11 cellular contexts compared by ENCODE assay signal in the genomic region with DNA sequence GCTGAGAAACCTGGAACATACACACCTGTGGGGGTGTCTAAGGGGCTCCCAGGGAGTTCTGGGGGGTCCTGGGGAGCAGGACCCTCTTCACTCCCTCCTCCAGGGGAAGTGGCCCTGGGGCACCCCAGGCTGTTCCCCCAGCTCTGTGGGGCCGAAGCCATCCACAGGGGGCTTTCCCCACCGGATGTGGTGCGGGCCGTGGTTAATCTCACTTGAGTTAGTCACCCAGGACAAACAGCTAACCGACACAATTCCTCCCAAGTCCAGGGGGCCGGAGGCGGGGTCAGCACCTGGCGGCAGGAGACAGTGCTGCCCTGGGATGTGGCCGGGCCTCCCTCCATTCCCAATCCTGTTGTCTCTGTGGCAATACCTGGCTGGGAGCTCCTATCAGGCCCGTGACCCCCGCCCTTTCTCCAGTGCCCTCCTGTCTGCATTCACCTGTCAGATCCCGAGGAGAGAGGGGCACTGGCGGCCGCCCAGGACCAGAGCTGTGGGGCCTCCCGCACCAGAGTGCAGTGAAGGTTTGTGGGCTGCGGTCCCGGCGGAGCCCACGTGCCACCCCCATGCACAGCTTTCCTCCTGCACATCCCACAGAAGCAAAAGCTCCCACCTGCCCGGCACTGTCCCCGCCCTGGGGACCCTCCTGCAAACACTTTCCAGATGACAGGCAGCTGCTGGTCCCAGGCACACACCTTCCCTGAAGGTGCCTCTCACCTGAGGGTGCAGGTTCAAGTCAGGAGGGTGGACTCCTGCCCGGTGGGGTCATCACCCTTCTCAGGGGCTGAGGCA. TPM values are rescaled to one million over a fixed set of nuclear protein-coding genes. Genes with fewer than 3 reads are reported as not detected.
DNase-seq lines count a peak whose midpoint lies in the region; ATAC-seq lines count a peak whose summit lies in the region.
"Had no signal": no experiment of that assay in that cellular context is flagged by ENCODE, and none has a peak within 500 bp of the region (broad histone marks: within the 10 kb centered on the region; RNA-seq: fewer than 3 reads in every experiment).

No MANE protein-coding gene starts in this region.

- no peaks in the 10 kb centered on the region for H3K36me3 Mint-ChIP-seq in activated naive CD8-positive, alpha-beta T cell treated with anti-CD3 and anti-CD28 coated beads for 36 hours

- DNase-seq in ELF-1 (ENCODE audit: low read depth, low spot score) = peak; percentile 20
- peak; percentile 61 for DNase-seq in activated naive CD8-positive, alpha-beta T cell treated with anti-CD3 and anti-CD28 coated beads for 36 hours
- no peak for DNase-seq in SJCRH30
- DNase-seq in NCI-H187 (lab: John Stamatoyannopoulos, UW) = no peak
- no peak for DNase-seq in NCI-H2171 treated with DMSO at 0.1 percent for 48 hours (lab: John Stamatoyannopoulos, UW)
- DNase-seq: NCI-H510A treated with DMSO at 0.1 percent for 48 hours had no signal

- H3K27me3 ChIP-seq in HUES48 (ENCODE audit: control insufficient read depth, insufficient read depth, low read length) = no peaks in the 10 kb centered on the region
- no peaks in the 10 kb centered on the region for H3K27me3 ChIP-seq in mucosa of stomach (ENCODE audit: control insufficient read depth, insufficient read depth, low read length)
- H3K27me3 ChIP-seq in SJCRH30 = peaks cover 3% of the 10 kb centered on the region; the same call in 1 of the 2 replicates

- ATAC-seq in GM18858 (IDR thresholded peaks at IDR 0.05; ENCODE audit: unreplicated experiment) = no peak

- no peaks in the 10 kb centered on the region for H3K4me1 ChIP-seq in HUES48 (ENCODE audit: control insufficient read depth, insufficient read depth, low read length)
- H3K4me1 ChIP-seq in mucosa of stomach (ENCODE audit: control insufficient read depth, insufficient read depth, low read length) = peaks cover 83% of the 10 kb centered on the region
- peaks cover 19% of the 10 kb centered on the region; the same call in 1 of the 2 replicates for H3K4me1 ChIP-seq in SJCRH30
- H3K4me1 ChIP-seq: parathyroid adenoma had no signal

- no peak overlapping the region for H3K27ac Mint-ChIP-seq in activated naive CD8-positive, alpha-beta T cell treated with anti-CD3 and anti-CD28 coated beads for 36 hours

- H3K9me3 Mint-ChIP-seq in activated naive CD8-positive, alpha-beta T cell treated with anti-CD3 and anti-CD28 coated beads for 36 hours = no peaks in the 10 kb centered on the region

- H3K36me3 ChIP-seq in HUES48 (ENCODE audit: control insufficient read depth, insufficient read depth, low read length) = no peaks in the 10 kb centered on the region
- H3K36me3 ChIP-seq in mucosa of stomach (ENCODE audit: control insufficient read depth, insufficient read depth, low read length) = no peaks in the 10 kb centered on the region
- no peaks in the 10 kb centered on the region for H3K36me3 ChIP-seq in SJCRH30

- peaks cover 5% of the 10 kb centered on the region for H3K27me3 Mint-ChIP-seq in activated naive CD8-positive, alpha-beta T cell treated with anti-CD3 and anti-CD28 coated beads for 36 hours

- peak overlapping the region; percentile 6 for H3K27ac ChIP-seq in HUES48 (ENCODE audit: low read depth, low read length)
- no peak overlapping the region for H3K27ac ChIP-seq in SJCRH30
- H3K27ac ChIP-seq: parathyroid adenoma had no signal

- H3K4me3 Mint-ChIP-seq in activated naive CD8-positive, alpha-beta T cell treated with anti-CD3 and anti-CD28 coated beads for 36 hours = no peak overlapping the region

- H3K9ac ChIP-seq in HUES48 (ENCODE audit: low read depth, low read length) = no peak overlapping the region
- peak overlapping the region; percentile 68 for H3K9ac ChIP-seq in mucosa of stomach (ENCODE audit: low read length)
- H3K9ac ChIP-seq: parathyroid adenoma had no signal

- H3K4me1 Mint-ChIP-seq in activated naive CD8-positive, alpha-beta T cell treated with anti-CD3 and anti-CD28 coated beads for 36 hours = peaks cover 4% of the 10 kb centered on the region

- H3K9me3 ChIP-seq in HUES48 (ENCODE audit: control insufficient read depth, insufficient read depth, low read length) (peaks cover 10% of the 10 kb centered on the region), mucosa of stomach (ENCODE audit: control insufficient read depth, low read length) (no peaks in the 10 kb centered on the region), SJCRH30 (replicated peaks) (peaks cover 6% of the 10 kb centered on the region; the same call in 1 of the 2 replicates)

- no peak overlapping the region for H3K4me3 ChIP-seq in HUES48 (ENCODE audit: low read depth, low read length)
- no peak overlapping the region for H3K4me3 ChIP-seq in mucosa of stomach (ENCODE audit: low read length)
- H3K4me3 ChIP-seq in SJCRH30 = no peak overlapping the region

RNA-seq across cellular contexts. Expression of gene MUC5AC, which starts 5.2 kb away (rescaled TPM):
- not detected for total RNA-seq in activated naive CD8-positive, alpha-beta T cell treated with anti-CD3 and anti-CD28 coated beads for 36 hours
- total RNA-seq in SJCRH30 (2014; rRNA removed; shearing (Covaris generic)) = not detected in 2 replicates
- total RNA-seq: subcutaneous adipose tissue had no signal

Comparison
In these comparisons a context has a peak if more than half of its experiments do, and no peak if none do; other contexts are left out.
1. DNase-seq: peak in ELF-1 (single experiment) and activated naive CD8-positive, alpha-beta T cell treated with anti-CD3 and anti-CD28 coated beads for 36 hours (single experiment); none in SJCRH30 (0 of 2), NCI-H187 (0 of 2) and NCI-H2171 treated with DMSO at 0.1 percent for 48 hours (single experiment).